Comparison of ENCODE assay signal across 8 cellular contexts in genomic region chr2:45699032-45699658, GRCh38. TPM values are rescaled to one million over a fixed set of nuclear protein-coding genes. Genes with fewer than 3 reads are reported as not detected.
DNase-seq lines count a peak whose midpoint lies in the region; ATAC-seq and TF ChIP-seq lines count a peak whose summit lies in the region.

No MANE protein-coding gene starts in this region.

- no peaks in the 10 kb centered on the region for H3K27me3 Mint-ChIP-seq in activated T-cell treated with anti-CD3 and anti-CD28 coated beads, Interleukin-2, amount 50 U/mL, for 4 hours (ENCODE audit: low read depth)
- no peaks in the 10 kb centered on the region for H3K27me3 Mint-ChIP-seq in neural crest cell (ENCODE audit: low read depth)

- no peaks in the 10 kb centered on the region for H3K9me3 Mint-ChIP-seq in activated T-cell treated with anti-CD3 and anti-CD28 coated beads, Interleukin-2, amount 50 U/mL, for 4 hours
- no peaks in the 10 kb centered on the region for H3K9me3 Mint-ChIP-seq in neural crest cell

- ATAC-seq in GM18505 (IDR thresholded peaks at IDR 0.05; ENCODE audit: unreplicated experiment) (peak; percentile 64), HG02610 (IDR thresholded peaks at IDR 0.05; ENCODE audit: unreplicated experiment) (peak; percentile 89), GM18867 (IDR thresholded peaks at IDR 0.05; ENCODE audit: unreplicated experiment) (no peak)
- ATAC-seq in activated T-cell treated with anti-CD3 and anti-CD28 coated beads, Interleukin-2, amount 50 U/mL, for 4 hours, result peak; percentile 79 to 84

- H3K4me1 Mint-ChIP-seq in activated T-cell treated with anti-CD3 and anti-CD28 coated beads, Interleukin-2, amount 50 U/mL, for 4 hours (ENCODE audit: low read depth), result peaks cover 22% of the 10 kb centered on the region
- peaks cover 29% of the 10 kb centered on the region for H3K4me1 Mint-ChIP-seq in neural crest cell

- DNase-seq in activated T-cell treated with anti-CD3 and anti-CD28 coated beads, Interleukin-2, amount 50 U/mL, for 4 hours, result no peak
- no peak for DNase-seq in neural crest cell (ENCODE audit: low read depth, low spot score)
- DNase-seq in SKM-1 (lab: John Stamatoyannopoulos, UW; ENCODE audit: unreplicated experiment), result no peak
- DNase-seq in NCI-H1436 (lab: John Stamatoyannopoulos, UW), result no peak
- no peak for DNase-seq in NCI-H526 treated with DMSO at 0.1 percent for 48 hours (lab: John Stamatoyannopoulos, UW)

- TF ChIP-seq POLR2A in GM18505 (IDR thresholded peaks at IDR 0.05; ENCODE audit: borderline replicate concordance, extremely low read depth, insufficient read depth, insufficient read length), result no peak

- H3K27ac Mint-ChIP-seq in neural crest cell (ENCODE audit: unreplicated experiment), result peak overlapping the region; percentile 93

- H3K36me3 Mint-ChIP-seq in activated T-cell treated with anti-CD3 and anti-CD28 coated beads, Interleukin-2, amount 50 U/mL, for 4 hours (ENCODE audit: insufficient read depth), result peaks cover 8% of the 10 kb centered on the region
- H3K36me3 Mint-ChIP-seq in neural crest cell (ENCODE audit: low read depth), result no peaks in the 10 kb centered on the region

- no peak for TF ChIP-seq CTCF in neural crest cell (conservative IDR thresholded peaks at IDR 0.05)

- H3K4me3 Mint-ChIP-seq in activated T-cell treated with anti-CD3 and anti-CD28 coated beads, Interleukin-2, amount 50 U/mL, for 4 hours, result no peak overlapping the region
- no peak overlapping the region for H3K4me3 Mint-ChIP-seq in neural crest cell

RNA-seq across cellular contexts. Expression of gene PRKCE, which starts 47.7 kb away (rescaled TPM):
- total RNA-seq in activated T-cell treated with anti-CD3 and anti-CD28 coated beads, Interleukin-2, amount 50 U/mL, for 4 hours, result 1 to 10 TPM; 9.1 to 9.5 (median 9.2) TPM
- total RNA-seq in neural crest cell, result 15.6 and 15.9 TPM in 2 replicates
